In the genomic region with DNA sequence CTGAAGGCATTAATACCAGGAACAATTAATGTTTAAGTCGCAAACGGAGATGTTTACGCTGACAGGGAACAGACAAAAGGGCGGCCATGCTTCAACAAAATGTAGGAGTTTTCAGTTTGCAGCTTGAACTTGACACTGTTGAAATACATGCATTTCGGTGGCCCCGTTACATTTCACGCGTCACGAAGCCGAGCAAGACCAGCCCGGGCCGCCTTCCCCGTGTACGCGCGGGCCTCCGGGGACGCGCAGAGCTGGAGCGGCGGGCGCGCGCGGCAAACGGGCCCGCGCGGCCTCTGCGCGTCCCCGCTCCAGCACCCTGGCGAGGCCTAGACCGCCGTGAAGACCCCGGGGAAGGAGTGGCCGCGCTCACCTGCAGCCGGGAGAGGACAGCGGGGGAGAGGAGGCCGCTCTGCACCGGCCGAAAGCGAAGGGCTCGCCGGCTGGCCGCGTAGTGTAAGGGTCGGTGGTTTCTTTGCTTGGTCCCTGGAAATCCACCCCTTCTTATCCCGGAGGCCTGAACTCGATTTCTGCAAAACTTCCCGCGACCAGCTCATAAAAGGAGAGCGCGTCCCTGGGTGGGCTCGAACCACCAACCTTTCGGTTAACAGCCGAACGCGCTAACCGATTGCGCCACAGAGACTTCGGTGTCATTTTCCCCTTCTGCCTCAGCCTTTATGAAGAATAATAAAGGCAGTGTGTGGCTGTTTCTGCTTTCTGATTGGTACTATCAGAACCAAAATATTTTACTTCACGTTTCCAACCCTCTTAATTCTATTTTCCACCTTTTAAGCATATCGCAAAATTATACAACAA, we compare ENCODE assay signal across 1 cellular context.
A peak's percentile ranks its signal among the peaks of the same experiment; 100 is the strongest.
TF ChIP-seq lines count a peak whose summit lies in the region.

No MANE protein-coding gene starts in this region.

TF ChIP-seq in H1, 55 proteins besides CTCF, POLR2A, EP300 and RAD21:
- TF ChIP-seq JUN (IDR thresholded peaks at IDR 0.05; ENCODE audit: low read depth, low read length), result no peak
- TF ChIP-seq, protein P1, sequence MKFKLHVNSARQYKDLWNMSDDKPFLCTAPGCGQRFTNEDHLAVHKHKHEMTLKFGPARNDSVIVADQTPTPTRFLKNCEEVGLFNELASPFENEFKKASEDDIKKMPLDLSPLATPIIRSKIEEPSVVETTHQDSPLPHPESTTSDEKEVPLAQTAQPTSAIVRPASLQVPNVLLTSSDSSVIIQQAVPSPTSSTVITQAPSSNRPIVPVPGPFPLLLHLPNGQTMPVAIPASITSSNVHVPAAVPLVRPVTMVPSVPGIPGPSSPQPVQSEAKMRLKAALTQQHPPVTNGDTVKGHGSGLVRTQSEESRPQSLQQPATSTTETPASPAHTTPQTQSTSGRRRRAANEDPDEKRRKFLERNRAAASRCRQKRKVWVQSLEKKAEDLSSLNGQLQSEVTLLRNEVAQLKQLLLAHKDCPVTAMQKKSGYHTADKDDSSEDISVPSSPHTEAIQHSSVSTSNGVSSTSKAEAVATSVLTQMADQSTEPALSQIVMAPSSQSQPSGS (IDR thresholded peaks at IDR 0.05; ENCODE audit: low read length), result no peak
- peak; percentile 100 for TF ChIP-seq ASH2L (IDR thresholded peaks at IDR 0.05; ENCODE audit: low read length)
- peak; percentile 99 for TF ChIP-seq CEBPB (IDR thresholded peaks at IDR 0.05; ENCODE audit: low read depth, low read length)
- peak; percentile 100 for TF ChIP-seq TBP (IDR thresholded peaks at IDR 0.05; ENCODE audit: low read depth, low read length)
- TF ChIP-seq MAFK (IDR thresholded peaks at IDR 0.05; ENCODE audit: low read depth, low read length), result peak; percentile 85; the same call in 1 of the 2 replicates
- no peak for TF ChIP-seq TCF12 (IDR thresholded peaks at IDR 0.05; ENCODE audit: low read depth, low read length)
- no peak for TF ChIP-seq POU5F1 (IDR thresholded peaks at IDR 0.05; ENCODE audit: low read depth, low read length)
- no peak for TF ChIP-seq CTBP2 (IDR thresholded peaks at IDR 0.05; ENCODE audit: borderline replicate concordance, insufficient read depth, insufficient read length, low read length)
- peak; percentile 32; the same call in 1 of the 2 replicates for TF ChIP-seq PHF8 (conservative IDR thresholded peaks at IDR 0.05; ENCODE audit: low read depth, low read length)
- no peak for TF ChIP-seq SP1 (IDR thresholded peaks at IDR 0.05; ENCODE audit: low read depth, low read length)
- no peak for TF ChIP-seq SUZ12 (IDR thresholded peaks at IDR 0.05; ENCODE audit: low read length)
- no peak; the same call in 1 of the 2 replicates for TF ChIP-seq KDM5A (IDR thresholded peaks at IDR 0.05; ENCODE audit: low read length)
- no peak for TF ChIP-seq SAP30 (IDR thresholded peaks at IDR 0.05; ENCODE audit: insufficient read depth, insufficient replicate concordance, low read length)
- no peak for TF ChIP-seq SRF (IDR thresholded peaks at IDR 0.05; ENCODE audit: low read depth, low read length)
- no peak for TF ChIP-seq EZH2 (IDR thresholded peaks at IDR 0.05; ENCODE audit: low read depth, low read length, severe bottlenecking)
- TF ChIP-seq POLR2AphosphoS5 (IDR thresholded peaks at IDR 0.05; ENCODE audit: low read depth, low read length), result no peak
- TF ChIP-seq RBBP5 (IDR thresholded peaks at IDR 0.05; ENCODE audit: borderline replicate concordance, low read depth, low read length), result peak; percentile 100
- no peak for TF ChIP-seq GTF2F1 (IDR thresholded peaks at IDR 0.05; ENCODE audit: borderline replicate concordance, low read depth, low read length)
- no peak for TF ChIP-seq SIRT6 (IDR thresholded peaks at IDR 0.05; ENCODE audit: low read length)
- TF ChIP-seq BCL11A (IDR thresholded peaks at IDR 0.05; ENCODE audit: low read depth in 2 of 2, low read length in 2 of 2), result no peak
- TF ChIP-seq, protein P2, sequence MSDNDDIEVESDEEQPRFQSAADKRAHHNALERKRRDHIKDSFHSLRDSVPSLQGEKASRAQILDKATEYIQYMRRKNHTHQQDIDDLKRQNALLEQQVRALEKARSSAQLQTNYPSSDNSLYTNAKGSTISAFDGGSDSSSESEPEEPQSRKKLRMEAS (IDR thresholded peaks at IDR 0.05), result no peak
- TF ChIP-seq RXRA (IDR thresholded peaks at IDR 0.05; ENCODE audit: insufficient read depth, low read depth, low read length), result no peak
- no peak for TF ChIP-seq RNF2 (IDR thresholded peaks at IDR 0.05; ENCODE audit: borderline replicate concordance, low read depth, low read length, missing control alignments, poor library complexity, severe bottlenecking)
- TF ChIP-seq, protein P3, sequence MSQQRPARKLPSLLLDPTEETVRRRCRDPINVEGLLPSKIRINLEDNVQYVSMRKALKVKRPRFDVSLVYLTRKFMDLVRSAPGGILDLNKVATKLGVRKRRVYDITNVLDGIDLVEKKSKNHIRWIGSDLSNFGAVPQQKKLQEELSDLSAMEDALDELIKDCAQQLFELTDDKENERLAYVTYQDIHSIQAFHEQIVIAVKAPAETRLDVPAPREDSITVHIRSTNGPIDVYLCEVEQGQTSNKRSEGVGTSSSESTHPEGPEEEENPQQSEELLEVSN (IDR thresholded peaks at IDR 0.05), result no peak
- no peak for TF ChIP-seq SIX5 (IDR thresholded peaks at IDR 0.05; ENCODE audit: low read depth, low read length)
- no peak for TF ChIP-seq HDAC6 (IDR thresholded peaks at IDR 0.05; ENCODE audit: low read depth, low read length)
- TF ChIP-seq EGR1 (IDR thresholded peaks at IDR 0.05; ENCODE audit: borderline replicate concordance, low read depth, low read length), result no peak
- TF ChIP-seq, protein P4, sequence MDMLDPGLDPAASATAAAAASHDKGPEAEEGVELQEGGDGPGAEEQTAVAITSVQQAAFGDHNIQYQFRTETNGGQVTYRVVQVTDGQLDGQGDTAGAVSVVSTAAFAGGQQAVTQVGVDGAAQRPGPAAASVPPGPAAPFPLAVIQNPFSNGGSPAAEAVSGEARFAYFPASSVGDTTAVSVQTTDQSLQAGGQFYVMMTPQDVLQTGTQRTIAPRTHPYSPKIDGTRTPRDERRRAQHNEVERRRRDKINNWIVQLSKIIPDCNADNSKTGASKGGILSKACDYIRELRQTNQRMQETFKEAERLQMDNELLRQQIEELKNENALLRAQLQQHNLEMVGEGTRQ (IDR thresholded peaks at IDR 0.05; ENCODE audit: low read length), result no peak
- TF ChIP-seq KDM4A (IDR thresholded peaks at IDR 0.05; ENCODE audit: low read depth, low read length, severe bottlenecking), result peak; percentile 31
- 0 out of 4 replicates have a peak, but pooled peaks of 1 of the 2 experiments have one; percentile 21 for TF ChIP-seq SIN3A (conservative IDR thresholded peaks at IDR 0.05 in 1 of 2, IDR thresholded peaks at IDR 0.05 in 1 of 2; ENCODE audit: low read depth in 1 of 2, low read length in 2 of 2)
- TF ChIP-seq NANOG (IDR thresholded peaks at IDR 0.05; ENCODE audit: insufficient read depth, low read depth, low read length, poor library complexity, severe bottlenecking), result no peak
- no peak for TF ChIP-seq SP2 (IDR thresholded peaks at IDR 0.05; ENCODE audit: low read length)
- peak; percentile 40; the same call in 1 of the 2 replicates for TF ChIP-seq CREB1 (IDR thresholded peaks at IDR 0.05)
- TF ChIP-seq CBX5 (IDR thresholded peaks at IDR 0.05; ENCODE audit: low read depth, low read length), result no peak
- TF ChIP-seq BACH1 (IDR thresholded peaks at IDR 0.05; ENCODE audit: low read length), result peak; percentile 41; the same call in 1 of the 2 replicates
- no peak for TF ChIP-seq CHD1 (IDR thresholded peaks at IDR 0.05; ENCODE audit: low read depth, low read length)
- peak; percentile 60 for TF ChIP-seq TEAD4 (IDR thresholded peaks at IDR 0.05; ENCODE audit: low read depth, low read length)
- TF ChIP-seq CHD2 (IDR thresholded peaks at IDR 0.05; ENCODE audit: low read length), result no peak
- TF ChIP-seq GABPA (IDR thresholded peaks at IDR 0.05; ENCODE audit: borderline replicate concordance, insufficient read depth, low read length), result no peak
- TF ChIP-seq HDAC2 (IDR thresholded peaks at IDR 0.05; ENCODE audit: borderline replicate concordance in 1 of 2, low read depth in 2 of 2, low read length in 2 of 2), result no peak; a peak in 1 of 4 replicates
- no peak for TF ChIP-seq ZNF274 (IDR thresholded peaks at IDR 0.05; ENCODE audit: borderline replicate concordance, extremely low read depth, low read length)
- TF ChIP-seq NRF1 (IDR thresholded peaks at IDR 0.05; ENCODE audit: low read depth, low read length), result no peak; the same call in 1 of the 2 replicates
- TF ChIP-seq BRCA1 (IDR thresholded peaks at IDR 0.05; ENCODE audit: low read depth, low read length), result no peak
- peak; percentile 17; the same call in 1 of the 2 replicates for TF ChIP-seq YY1 (IDR thresholded peaks at IDR 0.05; ENCODE audit: low read depth, low read length)
- TF ChIP-seq, protein P5, sequence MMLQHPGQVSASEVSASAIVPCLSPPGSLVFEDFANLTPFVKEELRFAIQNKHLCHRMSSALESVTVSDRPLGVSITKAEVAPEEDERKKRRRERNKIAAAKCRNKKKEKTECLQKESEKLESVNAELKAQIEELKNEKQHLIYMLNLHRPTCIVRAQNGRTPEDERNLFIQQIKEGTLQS (IDR thresholded peaks at IDR 0.05; ENCODE audit: insufficient read depth, low read depth, low read length), result no peak
- TF ChIP-seq TAF1 (IDR thresholded peaks at IDR 0.05; ENCODE audit: low read depth, low read length), result peak; percentile 58; the same call in 1 of the 2 replicates
